In the genomic region with DNA sequence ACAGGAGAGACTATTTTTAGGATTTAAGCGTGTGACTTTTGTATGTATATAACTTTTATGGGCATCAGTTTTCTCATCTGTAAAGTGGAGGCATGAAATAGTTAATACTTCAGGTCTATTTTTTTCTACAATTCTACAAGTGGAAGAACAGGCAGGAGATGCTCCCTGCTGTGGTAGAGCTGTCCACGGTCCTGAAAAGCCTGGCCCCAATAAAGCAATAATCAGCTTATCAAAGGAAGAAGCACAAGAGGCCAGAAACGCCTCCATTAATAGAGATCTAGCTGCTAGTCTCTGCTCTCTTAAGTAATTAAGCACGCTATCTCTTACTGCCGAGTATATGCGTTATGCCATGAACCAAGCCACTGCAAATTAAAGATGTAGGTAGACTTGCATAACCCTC, we compare ENCODE assay signal across 8 cellular contexts. TPM values are rescaled to one million over a fixed set of nuclear protein-coding genes. Genes with fewer than 3 reads are reported as not detected.
DNase-seq lines count a peak whose midpoint lies in the region; ATAC-seq, FAIRE-seq and TF ChIP-seq lines count a peak whose summit lies in the region.

No MANE protein-coding gene starts in this region.

- TF ChIP-seq CTCF in D721Med (IDR thresholded peaks at IDR 0.05; ENCODE audit: insufficient read depth, missing control alignments) (no peak), right lobe of liver (IDR thresholded peaks at IDR 0.05) (no peak)

- H3K27ac Mint-ChIP-seq in stimulated activated naive B cell treated with anti-CD40 and anti-IgM and Interleukin-4, amounts not matched to agents 10 μg/mL and 1 μg/mL and 100 μg/mL, for 72 hours, result no peak overlapping the region

- H3K36me3 ChIP-seq in right lobe of liver, result no peaks in the 10 kb centered on the region

- no peaks in the 10 kb centered on the region for H3K4me1 Mint-ChIP-seq in stimulated activated naive B cell treated with anti-CD40 and anti-IgM and Interleukin-4, amounts not matched to agents 10 μg/mL and 1 μg/mL and 100 μg/mL, for 72 hours

- TF ChIP-seq POLR2A in right lobe of liver (IDR thresholded peaks at IDR 0.05), result no peak

- ATAC-seq in right lobe of liver (peak; percentile 30 to 62 (median 48)), GM19452 (IDR thresholded peaks at IDR 0.05; ENCODE audit: unreplicated experiment) (no peak), GM21786 (IDR thresholded peaks at IDR 0.05; ENCODE audit: unreplicated experiment) (no peak)
- no peak for ATAC-seq in stimulated activated naive B cell treated with anti-CD40 and anti-IgM and Interleukin-4, amounts not matched to agents 10 μg/mL and 1 μg/mL and 100 μg/mL, for 72 hours (replicated peaks)

- no peak overlapping the region for H3K27ac ChIP-seq in right lobe of liver

- no peaks in the 10 kb centered on the region for H3K27me3 ChIP-seq in right lobe of liver

- peak; percentile 89 for FAIRE-seq in D721Med (lab: Jason Lieb, UNC)

- peaks cover 7 to 10% of the 10 kb centered on the region in 2 donors for H3K27me3 Mint-ChIP-seq in stimulated activated naive B cell treated with anti-CD40 and anti-IgM and Interleukin-4, amounts not matched to agents 10 μg/mL and 1 μg/mL and 100 μg/mL, for 72 hours

- H3K4me3 ChIP-seq in right lobe of liver, result no peak overlapping the region

- in situ Hi-C loops in KBM-7 (cut with MboI; ENCODE audit: low pct_unique_long_range_greater_than_20kb, low sequenced_read_pairs), result no loop called here

- no peak for DNase-seq in D721Med (ENCODE audit: insufficient read length, low spot score)
- peak; percentile 69 for DNase-seq in KBM-7
- peak; percentile 58 for DNase-seq in amniotic epithelial cell (ENCODE audit: low read depth)
- DNase-seq in right lobe of liver, result no peak
- DNase-seq in stimulated activated naive B cell treated with anti-CD40 and anti-IgM and Interleukin-4, amounts not matched to agents 10 μg/mL and 1 μg/mL and 100 μg/mL, for 72 hours, result no peak
- DNase-seq in NCI-H774 (lab: John Stamatoyannopoulos, UW), result no peak

- intact Hi-C loops in right lobe of liver (cut with DNase I), result no loop called here

- no peaks in the 10 kb centered on the region for H3K9me3 Mint-ChIP-seq in stimulated activated naive B cell treated with anti-CD40 and anti-IgM and Interleukin-4, amounts not matched to agents 10 μg/mL and 1 μg/mL and 100 μg/mL, for 72 hours

- no peaks in the 10 kb centered on the region for H3K36me3 Mint-ChIP-seq in stimulated activated naive B cell treated with anti-CD40 and anti-IgM and Interleukin-4, amounts not matched to agents 10 μg/mL and 1 μg/mL and 100 μg/mL, for 72 hours

- H3K4me3 Mint-ChIP-seq in stimulated activated naive B cell treated with anti-CD40 and anti-IgM and Interleukin-4, amounts not matched to agents 10 μg/mL and 1 μg/mL and 100 μg/mL, for 72 hours, result no peak overlapping the region

- H3K4me1 ChIP-seq in right lobe of liver, result no peaks in the 10 kb centered on the region

- 17% methylated on average over 6 of the region's 6 CpGs for WGBS in right lobe of liver (ENCODE audit: insufficient coverage, low coverage, low lambda C conversion rate, missing lambda C conversion rate)

- no peaks in the 10 kb centered on the region for H3K9me3 ChIP-seq in right lobe of liver

RNA-seq across cellular contexts. Expression of a gene that starts 28.0 kb away (rescaled TPM):
- total RNA-seq in right lobe of liver, result 10 to 100 TPM in 2 of 6 experiments, 1 to 10 TPM in 4; 5.8 to 14.5 (median 8.3) TPM

Comparison
In these comparisons a context has a peak if more than half of its experiments do, and no peak if none do; other contexts are left out.
1. DNase-seq: peak in KBM-7 (single experiment) and amniotic epithelial cell (single experiment); none in D721Med (single experiment), right lobe of liver (0 of 3), stimulated activated naive B cell treated with anti-CD40 and anti-IgM and Interleukin-4, amounts not matched to agents 10 μg/mL and 1 μg/mL and 100 μg/mL, for 72 hours (single experiment) and NCI-H774 (single experiment).
2. ATAC-seq: peak in right lobe of liver (4 of 4); none in GM19452 (single experiment), stimulated activated naive B cell treated with anti-CD40 and anti-IgM and Interleukin-4, amounts not matched to agents 10 μg/mL and 1 μg/mL and 100 μg/mL, for 72 hours (0 of 2) and GM21786 (single experiment).